8 cellular contexts compared by ENCODE assay signal in the genomic region with DNA sequence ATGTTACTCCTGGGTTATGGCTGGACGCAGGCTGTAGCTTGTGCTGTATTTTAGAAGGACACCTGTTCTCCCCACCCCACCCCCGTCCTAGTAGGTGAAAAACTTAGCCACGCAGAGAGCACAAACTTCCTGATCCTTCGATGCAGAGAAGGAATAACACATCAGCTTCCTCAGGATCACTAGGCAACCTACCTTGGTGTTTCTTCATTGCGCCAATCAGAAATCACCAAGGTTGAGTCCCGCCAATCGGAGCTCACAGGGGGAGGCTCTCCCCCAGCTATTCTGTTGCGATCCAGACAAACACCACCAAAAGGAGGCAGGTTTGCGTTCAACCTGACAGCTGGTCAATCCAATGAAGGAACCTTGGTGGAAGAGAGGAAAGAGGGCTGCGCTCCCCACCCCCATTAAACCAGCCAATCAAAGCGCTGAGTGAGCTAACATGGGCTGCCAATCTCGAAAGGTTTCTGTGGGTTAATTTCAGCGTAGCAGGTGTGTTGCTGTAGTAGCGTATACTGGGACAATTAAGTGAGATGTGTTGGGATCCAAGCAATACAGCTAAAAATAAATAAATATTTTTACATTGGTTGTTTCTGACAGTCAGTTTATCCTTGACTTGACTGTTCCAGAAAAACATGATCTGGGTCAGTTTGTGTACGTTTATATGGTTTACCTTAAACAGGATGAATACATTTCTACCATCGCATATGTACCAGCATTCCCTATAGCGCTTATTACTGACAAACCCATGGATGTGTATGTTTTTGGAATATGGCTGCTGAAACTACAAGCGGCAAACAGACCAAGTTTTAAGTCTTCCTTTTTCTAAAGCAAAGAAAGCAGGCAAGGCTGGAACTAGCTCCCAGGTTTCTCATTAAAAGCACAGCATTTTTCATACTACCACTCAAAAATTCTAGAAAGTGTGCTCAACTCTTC. TPM values are rescaled to one million over a fixed set of nuclear protein-coding genes. Genes with fewer than 3 reads are reported as not detected.
DNase-seq lines count a peak whose midpoint lies in the region; TF ChIP-seq lines count a peak whose summit lies in the region.

Gene GOLPH3L (minus strand): TSS at position 160 of the 933 bp plus-strand sequence. CDS start 2,316 bp downstream, outside the sequence.

- peak within 1 kb of the TSS; percentile 93 for H3K4me3 Mint-ChIP-seq in neural crest cell

- peaks cover 35% of the 10 kb centered on the region for H3K79me2 ChIP-seq in MM.1S (ENCODE audit: low read length)

- peak within 1 kb of the TSS; percentile 58; the same call in 1 of the 2 replicates for H3K9ac ChIP-seq in MM.1S (ENCODE audit: low read length)
- peak within 1 kb of the TSS; percentile 60 to 69 for H3K9ac ChIP-seq in stomach smooth muscle (ENCODE audit: low read length in 2 of 2)

- peak within 1 kb of the TSS; percentile 98 for H3K27ac Mint-ChIP-seq in neural crest cell (ENCODE audit: unreplicated experiment)

- H3K9me3 ChIP-seq in HAP-1 (no peaks in the 10 kb centered on the region), MM.1S (replicated peaks; ENCODE audit: insufficient read depth, low read length) (no peaks in the 10 kb centered on the region), stomach smooth muscle (ENCODE audit: control insufficient read depth in 2 of 2, low read length in 2 of 2) (no peaks in the 10 kb centered on the region)

- peaks cover 23% of the 10 kb centered on the region for H3K27me3 Mint-ChIP-seq in neural crest cell (ENCODE audit: low read depth)

- peak within 1 kb of the TSS; percentile 48; the same call in 1 of the 2 replicates for H3K27ac ChIP-seq in MM.1S (ENCODE audit: low read length)
- no peak within 1 kb of the TSS for H3K27ac ChIP-seq in stomach smooth muscle (ENCODE audit: low read length)

- DNase-seq in ELF-1 (ENCODE audit: low read depth, low spot score), result peak; percentile 99
- peak; percentile 96 to 98 for DNase-seq in HAP-1 (ENCODE audit: low spot score in 2 of 2)
- peak; percentile 100 for DNase-seq in MM.1S
- DNase-seq in SIG-M5 (lab: John Stamatoyannopoulos, UW), result peak; percentile 98
- DNase-seq in activated gamma-delta T cell treated with anti-CD3 and anti-CD28 coated beads, Interleukin-2, amount 50 U/mL, for 16 hours (ENCODE audit: low read depth), result peak; percentile 86
- DNase-seq in foreskin fibroblast, result peak; percentile 97 to 99
- peak; percentile 77 for DNase-seq in neural crest cell (ENCODE audit: low read depth, low spot score)

- H2AFZ ChIP-seq in MM.1S (ENCODE audit: low read length), result peak within 1 kb of the TSS; percentile 66

- peak within 1 kb of the TSS; percentile 79 for H3K4me2 ChIP-seq in MM.1S (ENCODE audit: low read depth, low read length)

- no peaks in the 10 kb centered on the region for H4K20me1 ChIP-seq in MM.1S (ENCODE audit: insufficient read depth, low read length)

- H3K9me3 Mint-ChIP-seq in neural crest cell, result no peaks in the 10 kb centered on the region

- H3K36me3 Mint-ChIP-seq in neural crest cell (ENCODE audit: low read depth), result peaks cover 3% of the 10 kb centered on the region

- H3F3A ChIP-seq in MM.1S (ENCODE audit: insufficient read depth, low read length), result no peaks in the 10 kb centered on the region; the same call in 1 of the 2 replicates

- H3K27me3 ChIP-seq in HAP-1 (ENCODE audit: low read depth) (peaks cover 3% of the 10 kb centered on the region; the same call in 1 of the 2 replicates), MM.1S (replicated peaks; ENCODE audit: insufficient read depth, low read length) (no peaks in the 10 kb centered on the region), stomach smooth muscle (ENCODE audit: control insufficient read depth in 1 of 2, insufficient read depth in 2 of 2, low read length in 2 of 2) (no peaks in the 10 kb centered on the region)

- TF ChIP-seq CTCF in MM.1S (IDR thresholded peaks at IDR 0.05; ENCODE audit: low read length) (no peak), foreskin fibroblast (IDR thresholded peaks at IDR 0.05; ENCODE audit: low read depth, low read length) (no peak), neural crest cell (conservative IDR thresholded peaks at IDR 0.05) (no peak)

- H3K4me1 Mint-ChIP-seq in neural crest cell, result peaks cover 23% of the 10 kb centered on the region

- H3K4me3 ChIP-seq in HAP-1, result peak within 1 kb of the TSS; percentile 52
- H3K4me3 ChIP-seq in MM.1S (ENCODE audit: low read length), result peak within 1 kb of the TSS; percentile 73
- peak within 1 kb of the TSS; percentile 86 to 96 for H3K4me3 ChIP-seq in foreskin fibroblast (ENCODE audit: low read depth in 1 of 2, low read length in 2 of 2)
- H3K4me3 ChIP-seq in stomach smooth muscle (ENCODE audit: low read length in 2 of 2), result peak within 1 kb of the TSS; percentile 87 to 97

- H3K4me1 ChIP-seq in HAP-1, result peaks cover 8% of the 10 kb centered on the region
- peaks cover 7% of the 10 kb centered on the region; the same call in 1 of the 2 replicates for H3K4me1 ChIP-seq in MM.1S (ENCODE audit: low read length)
- H3K4me1 ChIP-seq in stomach smooth muscle (ENCODE audit: control insufficient read depth, insufficient read depth, low read length), result peaks cover 3% of the 10 kb centered on the region

- in situ Hi-C loops in HAP-1 (cut with MboI; ENCODE audit: low sequenced_read_pairs), result no loop called here

- H3K36me3 ChIP-seq in HAP-1 (replicated peaks) (peaks cover 18% of the 10 kb centered on the region), MM.1S (replicated peaks; ENCODE audit: insufficient read depth, low read length) (peaks cover 14% of the 10 kb centered on the region), stomach smooth muscle (ENCODE audit: control insufficient read depth in 2 of 2, insufficient read depth in 2 of 2, low read length in 2 of 2) (peaks cover 0 to 3% of the 10 kb centered on the region in 2 donors)

- no peaks in the 10 kb centered on the region for H3K9me2 ChIP-seq in MM.1S (replicated peaks; ENCODE audit: insufficient read depth, low read length)

RNA-seq across cellular contexts. Expression of gene GOLPH3L, which starts in this region (rescaled TPM):
- total RNA-seq in neural crest cell, result 17.3 and 19.3 TPM in 2 replicates
